Comparison of ENCODE assay signal across 17 cellular contexts in the genomic region with DNA sequence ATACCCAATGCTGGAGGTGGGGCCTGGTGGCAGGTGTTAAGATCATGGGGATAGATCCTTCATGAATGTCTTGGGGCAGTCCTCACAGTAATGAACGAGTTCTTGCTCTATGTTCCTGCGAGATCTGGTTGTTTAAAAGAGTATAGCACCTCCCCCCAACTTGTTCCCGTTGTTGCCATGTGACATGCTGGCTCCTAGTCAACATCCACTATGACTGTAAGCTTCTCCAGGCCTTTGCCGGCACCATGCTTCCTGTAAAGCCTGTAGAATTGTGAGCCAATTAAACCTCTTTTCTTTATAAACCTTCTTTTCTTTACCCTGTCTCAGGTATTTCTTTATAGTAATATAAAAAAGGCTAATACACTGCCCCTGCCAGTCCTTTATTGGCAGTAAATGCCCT. TPM values are rescaled to one million over a fixed set of nuclear protein-coding genes. Genes with fewer than 3 reads are reported as not detected.
DNase-seq lines count a peak whose midpoint lies in the region; ATAC-seq, FAIRE-seq and TF ChIP-seq lines count a peak whose summit lies in the region.
"Had no signal": no experiment of that assay in that cellular context is flagged by ENCODE, and none has a peak within 500 bp of the region (broad histone marks: within the 10 kb centered on the region; RNA-seq: fewer than 3 reads in every experiment).

No MANE protein-coding gene starts in this region.

- TF ChIP-seq CTCF in body of pancreas (IDR thresholded peaks at IDR 0.05) = no peak

- 31 to 32% methylated on average over 4 of the region's 4 CpGs for WGBS in body of pancreas, 2 donors

- H3K9me3 ChIP-seq in body of pancreas (no peaks in the 10 kb centered on the region), stomach smooth muscle (ENCODE audit: control insufficient read depth in 2 of 2, low read length in 2 of 2) (no peaks in the 10 kb centered on the region)
- H3K9me3 ChIP-seq: SJSA1 had no signal

- no peak overlapping the region for H3K9ac ChIP-seq in stomach smooth muscle (ENCODE audit: low read length in 2 of 2)

- intact Hi-C loops in body of pancreas (cut with DNase I) = no loop called here

- FAIRE-seq in GM12891 (lab: Jason Lieb, UNC) = no peak

- peak; percentile 60 for ATAC-seq in body of pancreas
- ATAC-seq in activated CD4-positive, CD25-positive, alpha-beta regulatory T cell treated with anti-CD3 and anti-CD28 coated beads, Interleukin-2, amount 50 U/mL, for 24 hours = no peak

- H3K27me3 ChIP-seq in body of pancreas (no peaks in the 10 kb centered on the region), stomach smooth muscle (ENCODE audit: control insufficient read depth in 1 of 2, insufficient read depth in 2 of 2, low read length in 2 of 2) (no peaks in the 10 kb centered on the region)
- H3K27me3 ChIP-seq: SJSA1 had no signal

- H3K27ac ChIP-seq in body of pancreas = peak overlapping the region in 3 of 4 donors; percentile 6 to 45 (median 39)
- peak overlapping the region; percentile 31 for H3K27ac ChIP-seq in stomach smooth muscle (ENCODE audit: low read length)
- H3K27ac ChIP-seq: SJSA1 had no signal

- peaks cover 22% of the 10 kb centered on the region for H3K4me1 ChIP-seq in body of pancreas
- peaks cover 23% of the 10 kb centered on the region for H3K4me1 ChIP-seq in stomach smooth muscle (ENCODE audit: control insufficient read depth, insufficient read depth, low read length)
- H3K4me1 ChIP-seq: SJSA1 had no signal

- no peak for TF ChIP-seq POLR2A in body of pancreas (IDR thresholded peaks at IDR 0.05)
- TF ChIP-seq POLR2A in GM12891 (IDR thresholded peaks at IDR 0.05; ENCODE audit: low read depth, low read length) = no peak

- DNase-seq in body of pancreas (peak; percentile 43 to 66 (median 52)), foreskin melanocyte (peak; percentile 57), medulla oblongata (ENCODE audit: extremely low spot score) (peak; percentile 28), NCI-H187 (lab: John Stamatoyannopoulos, UW) (no peak), DMS53 (lab: John Stamatoyannopoulos, UW) (no peak), GM12891 (ENCODE audit: insufficient read length, low spot score) (no peak)
- DNase-seq: activated T-cell treated with anti-CD3 and anti-CD28 coated beads, Interleukin-2, amount 50 U/mL, for 48 hours; DMS79; hippocampal formation; naive B cell; NCI-H1436 treated with DMSO at 0.1 percent for 48 hours; NCI-H446 treated with DMSO at 0.1 percent for 48 hours; stimulated activated CD4-positive, alpha-beta T cell treated with anti-CD3 and anti-CD28 coated beads, Interleukin-2, amount 100 ng/mL, for 48 hours; T1000 had no signal

- H3K36me3 ChIP-seq in body of pancreas (replicated peaks in 1 of 2; ENCODE audit: insufficient read depth in 1 of 2, low read depth in 2 of 2) (no peaks in the 10 kb centered on the region), stomach smooth muscle (ENCODE audit: control insufficient read depth in 2 of 2, insufficient read depth in 2 of 2, low read length in 2 of 2) (peaks cover 0 to 12% of the 10 kb centered on the region in 2 donors)

- H3K4me3 ChIP-seq in body of pancreas = no peak overlapping the region
- no peak overlapping the region for H3K4me3 ChIP-seq in stomach smooth muscle (ENCODE audit: low read length in 2 of 2)
- H3K4me3 ChIP-seq: SJSA1 had no signal

TF ChIP-seq in GM12891, 5 proteins besides CTCF, POLR2A, EP300 and RAD21:
- TF ChIP-seq POU2F2 (IDR thresholded peaks at IDR 0.05; ENCODE audit: low read depth, low read length) = no peak
- no peak for TF ChIP-seq POLR2AphosphoS5 (IDR thresholded peaks at IDR 0.05; ENCODE audit: low read depth, low read length)
- TF ChIP-seq PAX5 (IDR thresholded peaks at IDR 0.05; ENCODE audit: insufficient read depth, low read length, severe bottlenecking) = no peak
- no peak for TF ChIP-seq SPI1 (IDR thresholded peaks at IDR 0.05; ENCODE audit: low read depth, low read length)
- no peak for TF ChIP-seq TAF1 (IDR thresholded peaks at IDR 0.05; ENCODE audit: low read depth, low read length)

RNA-seq across cellular contexts. Expression of gene RANBP10, which starts 33.3 kb away (rescaled TPM):
- total RNA-seq in body of pancreas = 1 to 10 TPM; 6.3 to 9.3 TPM
- polyA plus RNA-seq in GM12891 (2012; ENCODE audit: low read depth, missing spikeins) = 6.4 TPM

RNA-seq across cellular contexts. Expression of gene TSNAXIP1, which starts 33.6 kb away (rescaled TPM):
- 1 to 10 TPM in 1 of 2 donors, not detected in 1; 1.6 TPM for total RNA-seq in body of pancreas
- 0.45 TPM for polyA plus RNA-seq in GM12891 (2012; ENCODE audit: low read depth, missing spikeins)

RNA-seq across cellular contexts. Expression of gene GFOD2, which starts 54.0 kb away (rescaled TPM):
- total RNA-seq in body of pancreas = 10 to 100 TPM; 15.8 to 18.1 TPM
- polyA plus RNA-seq in GM12891 (2012; ENCODE audit: low read depth, missing spikeins) = 4.9 TPM

Comparison
In these comparisons a context has a peak if more than half of its experiments do, and no peak if none do; other contexts are left out.
1. DNase-seq: peak in body of pancreas (4 of 4), foreskin melanocyte (single experiment) and medulla oblongata (single experiment); none in NCI-H187 (0 of 2), DMS53 (single experiment) and GM12891 (single experiment).